In genomic region chr1:16013220-16013907, GRCh38 we compare ENCODE assay signal across 9 cellular contexts. TPM values are rescaled to one million over a fixed set of nuclear protein-coding genes. Genes with fewer than 3 reads are reported as not detected.
DNase-seq lines count a peak whose midpoint lies in the region; TF ChIP-seq lines count a peak whose summit lies in the region.
"Had no signal": no experiment of that assay in that cellular context is flagged by ENCODE, and none has a peak within 500 bp of the region (broad histone marks: within the 10 kb centered on the region; RNA-seq: fewer than 3 reads in every experiment).

No MANE protein-coding gene starts in this region.

- H3K9me3 ChIP-seq in cardiac muscle cell (ENCODE audit: low read depth) = no peaks in the 10 kb centered on the region

- no peak for TF ChIP-seq POLR2A in NB4 (IDR thresholded peaks at IDR 0.05; ENCODE audit: extremely low read depth, insufficient read length)

- intact Hi-C loops in activated T-helper 2 cell treated with anti-CD3 and anti-CD28 coated beads, Interferon-gamma antibody, Interleukin-2, Interleukin-4, amounts not matched to agents 10 μg/mL and 5 μg/mL and 100 μg/mL, durations not matched to agents 14 hours and 24 hours and 36 hours (cut with micrococcal nuclease) = no loop called here

- H3K27ac ChIP-seq in cardiac muscle cell = peak overlapping the region; percentile 100
- peak overlapping the region; percentile 99 for H3K27ac ChIP-seq in rectal smooth muscle tissue (ENCODE audit: low read depth, low read length)

- H3K4me1 Mint-ChIP-seq in activated T-helper 2 cell treated with anti-CD3 and anti-CD28 coated beads, Interferon-gamma antibody, Interleukin-2, Interleukin-4, amounts not matched to agents 10 μg/mL and 5 μg/mL and 100 μg/mL, durations not matched to agents 14 hours and 24 hours and 36 hours (ENCODE audit: low read depth) = peaks cover 6% of the 10 kb centered on the region

- CTCF ChIA-PET in GM10248 (lab: Yijun Ruan, JAX) = interaction anchor here (1.1 to 2.9 kb wide), 5 partner anchors 9 to 59 kb away, joined by 3 to 6 read pairs (median 4); partner anchors contain the start of gene SRARP

- H3K4me3 Mint-ChIP-seq in activated T-helper 2 cell treated with anti-CD3 and anti-CD28 coated beads, Interferon-gamma antibody, Interleukin-2, Interleukin-4, amounts not matched to agents 10 μg/mL and 5 μg/mL and 100 μg/mL, durations not matched to agents 14 hours and 24 hours and 36 hours (ENCODE audit: low read depth) = no peak overlapping the region

- H3K36me3 ChIP-seq in cardiac muscle cell (no peaks in the 10 kb centered on the region), rectal smooth muscle tissue (ENCODE audit: control insufficient read depth, insufficient read depth, low read length) (no peaks in the 10 kb centered on the region)

- no peaks in the 10 kb centered on the region for H3K9me3 Mint-ChIP-seq in activated T-helper 2 cell treated with anti-CD3 and anti-CD28 coated beads, Interferon-gamma antibody, Interleukin-2, Interleukin-4, amounts not matched to agents 10 μg/mL and 5 μg/mL and 100 μg/mL, durations not matched to agents 14 hours and 24 hours and 36 hours

- H3K27me3 ChIP-seq in cardiac muscle cell (no peaks in the 10 kb centered on the region), rectal smooth muscle tissue (ENCODE audit: control insufficient read depth, insufficient read depth, low read length) (no peaks in the 10 kb centered on the region)

- H3K27me3 Mint-ChIP-seq in activated T-helper 2 cell treated with anti-CD3 and anti-CD28 coated beads, Interferon-gamma antibody, Interleukin-2, Interleukin-4, amounts not matched to agents 10 μg/mL and 5 μg/mL and 100 μg/mL, durations not matched to agents 14 hours and 24 hours and 36 hours (ENCODE audit: low read depth) = peaks cover 2% of the 10 kb centered on the region

- H3K4me3 ChIP-seq in NB4 (ENCODE audit: low read depth, low read length) (no peak overlapping the region), cardiac muscle cell (peak overlapping the region; percentile 33), rectal smooth muscle tissue (ENCODE audit: low read length) (no peak overlapping the region)

- no peak overlapping the region for H3K9ac ChIP-seq in rectal smooth muscle tissue (ENCODE audit: low read length)

- peaks cover 51% of the 10 kb centered on the region for H3K4me1 ChIP-seq in cardiac muscle cell (ENCODE audit: low read depth)
- H3K4me1 ChIP-seq in rectal smooth muscle tissue (ENCODE audit: control insufficient read depth, insufficient read depth, low read length) = peaks cover 32% of the 10 kb centered on the region

- H3K36me3 Mint-ChIP-seq in activated T-helper 2 cell treated with anti-CD3 and anti-CD28 coated beads, Interferon-gamma antibody, Interleukin-2, Interleukin-4, amounts not matched to agents 10 μg/mL and 5 μg/mL and 100 μg/mL, durations not matched to agents 14 hours and 24 hours and 36 hours (ENCODE audit: low read depth) = no peaks in the 10 kb centered on the region

- TF ChIP-seq CTCF in GM10248 (IDR thresholded peaks at IDR 0.05; ENCODE audit: control extremely low read depth, extremely low read depth, low read depth, missing control alignments) (no peak), NB4 (IDR thresholded peaks at IDR 0.05; ENCODE audit: low read depth, low read length) (no peak), cardiac muscle cell (IDR thresholded peaks at IDR 0.05; ENCODE audit: low read depth, low read length) (no peak)

- peak; percentile 69 for DNase-seq in GM10248 (ENCODE audit: extremely low spot score)
- peak; percentile 84 for DNase-seq in NB4 (ENCODE audit: low read depth)
- peak; percentile 18 for DNase-seq in activated T-helper 2 cell treated with anti-CD3 and anti-CD28 coated beads, Interferon-gamma antibody, Interleukin-2, Interleukin-4, amounts not matched to agents 10 μg/mL and 5 μg/mL and 100 μg/mL, durations not matched to agents 14 hours and 24 hours and 36 hours (ENCODE audit: low spot score)
- peak; percentile 79 to 90 for DNase-seq in cardiac muscle cell (ENCODE audit: low read depth in 1 of 2, low spot score in 1 of 2)
- no peak for DNase-seq in 8988T
- DNase-seq in globus pallidus (ENCODE audit: low spot score) = no peak
- DNase-seq in GM19238 (ENCODE audit: insufficient read length, low spot score) = no peak

- POLR2A ChIA-PET in GM10248 (lab: Yijun Ruan, JAX) = no interaction called here

- H3K27ac Mint-ChIP-seq in activated T-helper 2 cell treated with anti-CD3 and anti-CD28 coated beads, Interferon-gamma antibody, Interleukin-2, Interleukin-4, amounts not matched to agents 10 μg/mL and 5 μg/mL and 100 μg/mL, durations not matched to agents 14 hours and 24 hours and 36 hours = peak overlapping the region; percentile 52

RNA-seq across cellular contexts. Expression of gene HSPB7, which starts 4.5 kb away (rescaled TPM):
- total RNA-seq in activated T-helper 2 cell treated with anti-CD3 and anti-CD28 coated beads, Interferon-gamma antibody, Interleukin-2, Interleukin-4, amounts not matched to agents 10 μg/mL and 5 μg/mL and 100 μg/mL, durations not matched to agents 14 hours and 24 hours and 36 hours = not detected in 2 replicates
- total RNA-seq in cardiac muscle cell = 509 and 744 TPM in 2 replicates
- 1,782 and 2,165 TPM in 2 replicates for polyA plus RNA-seq in cardiac muscle cell
- total RNA-seq: T-helper 2 cell treated with Interferon-gamma antibody and Interleukin-4, amounts not matched to agents 100 ng/mL and 5 ng/mL, for 36 hours had no signal

RNA-seq across cellular contexts. Expression of gene CLCNKA, which starts 8.5 kb away (rescaled TPM):
- not detected in 2 replicates for total RNA-seq in activated T-helper 2 cell treated with anti-CD3 and anti-CD28 coated beads, Interferon-gamma antibody, Interleukin-2, Interleukin-4, amounts not matched to agents 10 μg/mL and 5 μg/mL and 100 μg/mL, durations not matched to agents 14 hours and 24 hours and 36 hours
- total RNA-seq in cardiac muscle cell = 5.8 and 16.3 TPM in 2 replicates
- polyA plus RNA-seq in cardiac muscle cell = 12.8 and 25.5 TPM in 2 replicates
- total RNA-seq: T-helper 2 cell treated with Interferon-gamma antibody and Interleukin-4, amounts not matched to agents 100 ng/mL and 5 ng/mL, for 36 hours had no signal

RNA-seq across cellular contexts. Expression of gene SRARP, which starts 9.3 kb away (rescaled TPM):
- total RNA-seq in activated T-helper 2 cell treated with anti-CD3 and anti-CD28 coated beads, Interferon-gamma antibody, Interleukin-2, Interleukin-4, amounts not matched to agents 10 μg/mL and 5 μg/mL and 100 μg/mL, durations not matched to agents 14 hours and 24 hours and 36 hours = not detected in 2 replicates
- total RNA-seq in cardiac muscle cell = 0.12 TPM in 1 of 2 replicates, not detected in the other
- polyA plus RNA-seq in cardiac muscle cell = not detected in 2 replicates
- total RNA-seq: T-helper 2 cell treated with Interferon-gamma antibody and Interleukin-4, amounts not matched to agents 100 ng/mL and 5 ng/mL, for 36 hours had no signal

RNA-seq across cellular contexts. Expression of gene CLCNKB, which starts 30.2 kb away (rescaled TPM):
- total RNA-seq in activated T-helper 2 cell treated with anti-CD3 and anti-CD28 coated beads, Interferon-gamma antibody, Interleukin-2, Interleukin-4, amounts not matched to agents 10 μg/mL and 5 μg/mL and 100 μg/mL, durations not matched to agents 14 hours and 24 hours and 36 hours = not detected in 2 replicates
- 19.0 and 55.6 TPM in 2 replicates for total RNA-seq in cardiac muscle cell
- 24.8 and 84.3 TPM in 2 replicates for polyA plus RNA-seq in cardiac muscle cell
- total RNA-seq: T-helper 2 cell treated with Interferon-gamma antibody and Interleukin-4, amounts not matched to agents 100 ng/mL and 5 ng/mL, for 36 hours had no signal

RNA-seq across cellular contexts. Expression of gene ZBTB17, which starts 37.5 kb away (rescaled TPM):
- total RNA-seq in activated T-helper 2 cell treated with anti-CD3 and anti-CD28 coated beads, Interferon-gamma antibody, Interleukin-2, Interleukin-4, amounts not matched to agents 10 μg/mL and 5 μg/mL and 100 μg/mL, durations not matched to agents 14 hours and 24 hours and 36 hours = 65.7 and 67.8 TPM in 2 replicates
- 48.8 and 64.0 TPM in 2 replicates for total RNA-seq in cardiac muscle cell
- polyA plus RNA-seq in cardiac muscle cell = 47.1 and 61.6 TPM in 2 replicates

Comparison
In these comparisons a context has a peak if more than half of its experiments do, and no peak if none do; other contexts are left out.
1. DNase-seq: peak in GM10248 (single experiment), NB4 (single experiment), activated T-helper 2 cell treated with anti-CD3 and anti-CD28 coated beads, Interferon-gamma antibody, Interleukin-2, Interleukin-4, amounts not matched to agents 10 μg/mL and 5 μg/mL and 100 μg/mL, durations not matched to agents 14 hours and 24 hours and 36 hours (single experiment) and cardiac muscle cell (2 of 2); none in 8988T (single experiment), globus pallidus (single experiment) and GM19238 (single experiment).
2. RNA of gene HSPB7, which starts 4.5 kb away (total RNA-seq): 509 to 744 TPM in cardiac muscle cell; not detected in activated T-helper 2 cell treated with anti-CD3 and anti-CD28 coated beads, Interferon-gamma antibody, Interleukin-2, Interleukin-4, amounts not matched to agents 10 μg/mL and 5 μg/mL and 100 μg/mL, durations not matched to agents 14 hours and 24 hours and 36 hours; every median in the first group is over 100 times any median in the second.